1 cellular context compared by ENCODE assay signal in genomic region chr5:140547508-140548299, GRCh38.
TF ChIP-seq lines count a peak whose summit lies in the region.

TSS of gene EIF4EBP3 (plus strand) at chr5:140547662. CDS start at chr5:140547738, 76 bp downstream.

TF ChIP-seq in K562, 482 proteins besides CTCF, POLR2A, EP300 and RAD21 (continued from another document and continues in another):
- no peak for TF ChIP-seq CTCFL (IDR thresholded peaks at IDR 0.05; ENCODE audit: borderline replicate concordance, insufficient read depth, low read depth, low read length, poor library complexity, severe bottlenecking)
- peak; percentile 40; the same call in 1 of the 2 replicates for TF ChIP-seq POLR2H (tag; IDR thresholded peaks at IDR 0.05; ENCODE audit: low read depth)
- TF ChIP-seq HDAC2 (IDR thresholded peaks at IDR 0.05) = 0 out of 2 replicates have a peak, but pooled peaks have one; percentile 18
- TF ChIP-seq MCM7 (IDR thresholded peaks at IDR 0.05) = no peak
- peak; percentile 69; the same call in 1 of the 2 replicates for TF ChIP-seq THRB (CRISPR knock-in tag; conservative IDR thresholded peaks at IDR 0.05)
- peak; percentile 43; the same call in 1 of the 2 replicates for TF ChIP-seq GABPA (tag; conservative IDR thresholded peaks at IDR 0.05; ENCODE audit: low read depth)
- 0 out of 4 replicates have a peak, but pooled peaks of 1 of the 2 experiments have one; percentile 76 for TF ChIP-seq FOXA3 (CRISPR knock-in tag; conservative IDR thresholded peaks at IDR 0.05 in 1 of 2, IDR thresholded peaks at IDR 0.05 in 1 of 2)
- 0 out of 2 replicates have a peak, but pooled peaks have one; percentile 46 for TF ChIP-seq ZNF12 (CRISPR knock-in tag; IDR thresholded peaks at IDR 0.05)
- TF ChIP-seq TEAD1 (CRISPR knock-in tag; IDR thresholded peaks at IDR 0.05) = 0 out of 4 replicates have a peak, but pooled peaks have one; percentile 45 to 49
- peak; percentile 37 to 88; a peak in 1 of 4 replicates for TF ChIP-seq SIN3A (IDR thresholded peaks at IDR 0.05; ENCODE audit: borderline replicate concordance in 2 of 2, control insufficient read depth in 1 of 2, low read depth in 2 of 2, low read length in 2 of 2)
- peak; percentile 71; the same call in 1 of the 2 replicates for TF ChIP-seq REST (CRISPR knock-in tag; IDR thresholded peaks at IDR 0.05; ENCODE audit: low read depth)
- peak; percentile 55; the same call in 1 of the 2 replicates for TF ChIP-seq TOE1 (IDR thresholded peaks at IDR 0.05; ENCODE audit: borderline replicate concordance)
- TF ChIP-seq TOE1 (CRISPR knock-in tag; IDR thresholded peaks at IDR 0.05; ENCODE audit: borderline replicate concordance, low read depth) = 0 out of 2 replicates have a peak, but pooled peaks have one; percentile 8
- 0 out of 2 replicates have a peak, but pooled peaks have one; percentile 13 for TF ChIP-seq SREBF1 (IDR thresholded peaks at IDR 0.05; ENCODE audit: borderline replicate concordance, low read depth, low read length)
- no peak for TF ChIP-seq THAP12 (CRISPR knock-in tag; IDR thresholded peaks at IDR 0.05)
- TF ChIP-seq SPI1 (IDR thresholded peaks at IDR 0.05; ENCODE audit: borderline replicate concordance, low read depth, low read length) = no peak
- TF ChIP-seq, protein P1, sequence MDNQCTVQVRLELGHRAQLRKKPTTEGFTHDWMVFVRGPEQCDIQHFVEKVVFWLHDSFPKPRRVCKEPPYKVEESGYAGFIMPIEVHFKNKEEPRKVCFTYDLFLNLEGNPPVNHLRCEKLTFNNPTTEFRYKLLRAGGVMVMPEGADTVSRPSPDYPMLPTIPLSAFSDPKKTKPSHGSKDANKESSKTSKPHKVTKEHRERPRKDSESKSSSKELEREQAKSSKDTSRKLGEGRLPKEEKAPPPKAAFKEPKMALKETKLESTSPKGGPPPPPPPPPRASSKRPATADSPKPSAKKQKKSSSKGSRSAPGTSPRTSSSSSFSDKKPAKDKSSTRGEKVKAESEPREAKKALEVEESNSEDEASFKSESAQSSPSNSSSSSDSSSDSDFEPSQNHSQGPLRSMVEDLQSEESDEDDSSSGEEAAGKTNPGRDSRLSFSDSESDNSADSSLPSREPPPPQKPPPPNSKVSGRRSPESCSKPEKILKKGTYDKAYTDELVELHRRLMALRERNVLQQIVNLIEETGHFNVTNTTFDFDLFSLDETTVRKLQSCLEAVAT (IDR thresholded peaks at IDR 0.05) = no peak
- TF ChIP-seq SP1 (CRISPR knock-in tag; IDR thresholded peaks at IDR 0.05) = peak; percentile 94
- peak; percentile 74; the same call in 1 of the 2 replicates for TF ChIP-seq KDM2B (CRISPR knock-in tag; IDR thresholded peaks at IDR 0.05)
- 0 out of 2 replicates have a peak, but pooled peaks have one; percentile 53 for TF ChIP-seq ZNF583 (CRISPR knock-in tag; IDR thresholded peaks at IDR 0.05)
- no peak for TF ChIP-seq TAF15 (IDR thresholded peaks at IDR 0.05; ENCODE audit: low read depth, low read length)
- peak; percentile 94 for TF ChIP-seq RBM22 (IDR thresholded peaks at IDR 0.05; ENCODE audit: low read depth, low read length, poor library complexity, severe bottlenecking)
- TF ChIP-seq MGA (IDR thresholded peaks at IDR 0.05) = peak; percentile 93
- TF ChIP-seq JUND (IDR thresholded peaks at IDR 0.05; ENCODE audit: borderline replicate concordance, low read depth, low read length) = peak; percentile 65
- TF ChIP-seq JUND (tag; IDR thresholded peaks at IDR 0.05; ENCODE audit: borderline replicate concordance, low read depth, low read length) = no peak; the same call in 2 of the 3 replicates
- TF ChIP-seq ZNF79 (CRISPR knock-in tag; IDR thresholded peaks at IDR 0.05; ENCODE audit: low read depth) = no peak
- TF ChIP-seq ARID2 (IDR thresholded peaks at IDR 0.05) = no peak
- no peak; the same call in 1 of the 2 replicates for TF ChIP-seq ZNF77 (CRISPR knock-in tag; IDR thresholded peaks at IDR 0.05)
- no peak for TF ChIP-seq CHD2 (IDR thresholded peaks at IDR 0.05; ENCODE audit: low read depth, low read length)
- TF ChIP-seq HMGN3 (IDR thresholded peaks at IDR 0.05; ENCODE audit: borderline replicate concordance, extremely low read depth, insufficient read length, low read depth, low read length) = peak; percentile 57
